Comparison of ENCODE assay signal across 11 cellular contexts in genomic region chr12:79983492-79983891, GRCh38. TPM values are rescaled to one million over a fixed set of nuclear protein-coding genes. Genes with fewer than 3 reads are reported as not detected.
DNase-seq lines count a peak whose midpoint lies in the region; ATAC-seq and TF ChIP-seq lines count a peak whose summit lies in the region.
"Had no signal": no experiment of that assay in that cellular context is flagged by ENCODE, and none has a peak within 500 bp of the region (broad histone marks: within the 10 kb centered on the region; RNA-seq: fewer than 3 reads in every experiment).

No MANE protein-coding gene starts in this region.

- DNase-seq in GM23248 (peak; percentile 95), PC-3 (peak; percentile 97), fibroblast of mammary gland (ENCODE audit: low read depth) (peak; percentile 96), G401 (ENCODE audit: low spot score) (no peak), SIG-M5 (lab: John Stamatoyannopoulos, UW) (no peak), HuH-7 (ENCODE audit: low spot score) (no peak)
- DNase-seq: activated CD8-positive, alpha-beta memory T cell treated with anti-CD3 and anti-CD28 coated beads, Interleukin-2, amount 10 ng/mL, durations not matched to agents 7 days and 5 days; amygdala; nephron progenitor cell had no signal

- CTCF ChIA-PET in PC-3 (lab: Charles Lee) = interaction anchor here (0.6 kb wide), 1 partner anchor 212 kb away, joined by 3 read pairs; no protein-coding TSS in a partner anchor

- H4K20me1 ChIP-seq in GM23248 (ENCODE audit: insufficient read depth) (no peaks in the 10 kb centered on the region), PC-3 (ENCODE audit: low read length) (no peaks in the 10 kb centered on the region)

- WGBS in GM23248 (ENCODE audit: low coverage in 1 of 2, low lambda C conversion rate in 2 of 2, missing lambda C conversion rate in 2 of 2), 2 experiments = 0% methylated on average over 2 of the region's 2 CpGs

- H3K4me1 ChIP-seq in GM23248 (ENCODE audit: insufficient read depth) = peaks cover 48% of the 10 kb centered on the region
- peaks cover 35% of the 10 kb centered on the region for H3K4me1 ChIP-seq in PC-3 (ENCODE audit: insufficient read depth, low read length)
- H3K4me1 ChIP-seq in skeletal muscle satellite cell (ENCODE audit: control insufficient read depth, insufficient read depth, low read length) = peaks cover 28% of the 10 kb centered on the region

- H3K9ac ChIP-seq in GM23248 (peak overlapping the region; percentile 66), PC-3 (ENCODE audit: low read length) (no peak overlapping the region), skeletal muscle satellite cell (ENCODE audit: low read depth, low read length) (peak overlapping the region; percentile 32)

- in situ Hi-C loops in GM23248 (cut with MboI) = no loop called here
- in situ Hi-C loops in G401 (cut with HindIII; ENCODE audit: low sequenced_read_pairs) = no loop called here

- intact Hi-C loops in PC-3 (cut with micrococcal nuclease) = loop anchor here (1.0 to 5.0 kb wide), 2 partner anchors 61 to 204 kb away; no protein-coding TSS in a partner anchor

- H3K9me3 ChIP-seq in GM23248 (ENCODE audit: low read depth) = no peaks in the 10 kb centered on the region
- no peaks in the 10 kb centered on the region for H3K9me3 ChIP-seq in PC-3 (ENCODE audit: low read length)
- no peaks in the 10 kb centered on the region for H3K9me3 ChIP-seq in skeletal muscle satellite cell (replicated peaks; ENCODE audit: low read length)

- H3K79me2 ChIP-seq in GM23248 (ENCODE audit: insufficient read depth) (no peaks in the 10 kb centered on the region), PC-3 (ENCODE audit: low read length) (no peaks in the 10 kb centered on the region)

- no peaks in the 10 kb centered on the region for H3K9me2 ChIP-seq in GM23248 (ENCODE audit: insufficient read depth)
- no peaks in the 10 kb centered on the region for H3K9me2 ChIP-seq in PC-3 (replicated peaks; ENCODE audit: low read length)

- ATAC-seq in PC-3 = peak; percentile 78
- ATAC-seq: activated CD8-positive, alpha-beta memory T cell treated with anti-CD3 and anti-CD28 coated beads, Interleukin-2, amount 10 ng/mL, durations not matched to agents 7 days and 5 days; Panc1 had no signal

- peak overlapping the region; percentile 84 for H3K4me2 ChIP-seq in GM23248 (ENCODE audit: unreplicated experiment)
- peak overlapping the region; percentile 67 for H3K4me2 ChIP-seq in PC-3 (ENCODE audit: low read length)
- H3K4me2 ChIP-seq in skeletal muscle satellite cell (ENCODE audit: low read length) = peak overlapping the region; percentile 50

- H3K27ac ChIP-seq in GM23248 (peak overlapping the region; percentile 93), PC-3 (ENCODE audit: low read length) (peak overlapping the region; percentile 70)

- TF ChIP-seq CTCF in PC-3 (conservative IDR thresholded peaks at IDR 0.05; ENCODE audit: low read depth, low read length) (no peak), fibroblast of mammary gland (conservative IDR thresholded peaks at IDR 0.05; ENCODE audit: control insufficient read depth, insufficient read depth, low read depth, low read length) (no peak)

- H2AFZ ChIP-seq in GM23248 = 0 out of 2 replicates have a peak overlapping the region, but pooled peaks have one; percentile 1
- peak overlapping the region; percentile 36; the same call in 1 of the 2 replicates for H2AFZ ChIP-seq in PC-3 (ENCODE audit: low read length)

- POLR2A ChIA-PET in PC-3 (lab: Charles Lee; ENCODE audit: unreplicated experiment) = interaction anchor here (0.6 kb wide), 2 partner anchors 50 to 62 kb away, joined by 3 to 5 read pairs; no protein-coding TSS in a partner anchor

- H3K27me3 ChIP-seq in GM23248 (replicated peaks; ENCODE audit: insufficient read depth) (no peaks in the 10 kb centered on the region), PC-3 (ENCODE audit: low read length) (no peaks in the 10 kb centered on the region), skeletal muscle satellite cell (ENCODE audit: control insufficient read depth, insufficient read depth, low read length) (no peaks in the 10 kb centered on the region)

- H3K36me3 ChIP-seq in GM23248 (ENCODE audit: low read depth) (no peaks in the 10 kb centered on the region), PC-3 (ENCODE audit: low read depth, low read length) (no peaks in the 10 kb centered on the region), skeletal muscle satellite cell (ENCODE audit: insufficient read depth, low read length) (no peaks in the 10 kb centered on the region)

- peak overlapping the region; percentile 49 for H3K4me3 ChIP-seq in GM23248
- H3K4me3 ChIP-seq in PC-3 (ENCODE audit: low read length) = peak overlapping the region; percentile 13; the same call in 1 of the 2 replicates
- H3K4me3 ChIP-seq in fibroblast of mammary gland (ENCODE audit: control insufficient read depth, low read depth, low read length) = no peak overlapping the region
- H3K4me3 ChIP-seq in skeletal muscle satellite cell (ENCODE audit: low read length) = no peak overlapping the region

- H3F3A ChIP-seq in GM23248 (ENCODE audit: insufficient read depth) = peaks cover 51% of the 10 kb centered on the region
- no peaks in the 10 kb centered on the region for H3F3A ChIP-seq in PC-3 (ENCODE audit: low read length, unreplicated experiment)

- no TSS peak for BruUV-seq in PC-3 (replicated peaks; lab: Mats Ljungman, UMichigan)

RNA-seq across cellular contexts. Expression of gene PPP1R12A, which starts 48.6 kb away (rescaled TPM):
- total RNA-seq in GM23248 (2014; rRNA removed; shearing (Covaris generic)) = 88.8 and 91.1 TPM in 2 replicates
- 129 and 144 TPM in 2 replicates for polyA plus RNA-seq in GM23248 (2016; fragmentation: Nextera tagmentation; extraction: Ambion mirVana)
- 43.2 and 67.5 TPM in 2 replicates for total RNA-seq in PC-3 (2014; rRNA removed)
- 73.6 and 80.1 TPM in 2 replicates for total RNA-seq in skeletal muscle satellite cell (2012; rRNA removed)
- total RNA-seq in G401 (2014; rRNA removed; shearing (Covaris generic)) = 45.4 and 57.0 TPM in 2 replicates

Comparison
In these comparisons a context has a peak if more than half of its experiments do, and no peak if none do; other contexts are left out.
1. DNase-seq: peak in GM23248 (single experiment), PC-3 (single experiment) and fibroblast of mammary gland (single experiment); none in G401 (single experiment), SIG-M5 (single experiment) and HuH-7 (single experiment).
2. H3K4me3 ChIP-seq: peak in GM23248 (single experiment) and PC-3 (single experiment); none in fibroblast of mammary gland (single experiment) and skeletal muscle satellite cell (single experiment).
3. Peak in every context shown above with its lines, with median percentiles within 50 percentile points of each other: H3K4me2 ChIP-seq.